ENCODE assay signal across 29 cellular contexts in genomic region chr10:69902835-69903535, GRCh38.
A peak's percentile ranks its signal among the peaks of the same experiment; 100 is the strongest.
DNase-seq lines count a peak whose midpoint lies in the region; ATAC-seq, FAIRE-seq and TF ChIP-seq lines count a peak whose summit lies in the region.
"Had no signal": no experiment of that assay in that cellular context is flagged by ENCODE, and none has a peak within 500 bp of the region (broad histone marks: within the 10 kb centered on the region; RNA-seq: fewer than 3 reads in every experiment).

No MANE protein-coding gene starts in this region.

- no peaks in the 10 kb centered on the region for H4K20me1 ChIP-seq in H9 (ENCODE audit: control insufficient read depth, insufficient read depth, insufficient read length)

- H3K4me1 Mint-ChIP-seq in H9 (peaks cover 37 to 41% of the 10 kb centered on the region in 2 experiments), WTC11 (peaks cover 33% of the 10 kb centered on the region)
- no peaks in the 10 kb centered on the region for H3K4me1 Mint-ChIP-seq in CD4-positive, alpha-beta T cell (ENCODE audit: low read depth)
- H3K4me1 Mint-ChIP-seq: activated naive CD8-positive, alpha-beta T cell treated with anti-CD3 and anti-CD28 coated beads, Interleukin-2, amount 10 ng/mL, durations not matched to agents 7 days and 5 days; immature natural killer cell; stimulated activated naive CD8-positive, alpha-beta T cell treated with anti-CD3 and anti-CD28 coated beads, Interleukin-15, amount 100 ng/mL, for 72 hours had no signal

- H3K36me3 Mint-ChIP-seq in H9 (ENCODE audit: insufficient read depth in 1 of 3, low read depth in 3 of 3), result peaks cover 0 to 4% (median 0%) of the 10 kb centered on the region in 3 experiments; a peak in 3 of 7 replicates
- no peaks in the 10 kb centered on the region for H3K36me3 Mint-ChIP-seq in WTC11
- no peaks in the 10 kb centered on the region for H3K36me3 Mint-ChIP-seq in CD4-positive, alpha-beta T cell (ENCODE audit: low read depth)
- H3K36me3 Mint-ChIP-seq: activated naive CD8-positive, alpha-beta T cell treated with anti-CD3 and anti-CD28 coated beads, Interleukin-2, amount 10 ng/mL, durations not matched to agents 7 days and 5 days; brain; IgD-negative memory B cell; natural killer cell treated with Interleukin-12 subunit alpha and Interleukin-12 subunit beta and Interleukin-15 and Interleukin-18, amount 100 ng/mL, for 72 hours had no signal

- no CpG with 5 or more reads among the region's 7 CpGs for WGBS in H9 (ENCODE audit: extremely low coverage, insufficient read length, low lambda C conversion rate)
- WGBS in small intestine, 3 donors, result 35 to 61% (median 53%) methylated on average over 7 of the region's 7 CpGs

- no peak overlapping the region for H3K27ac Mint-ChIP-seq in H9
- H3K27ac Mint-ChIP-seq in WTC11, result no peak overlapping the region
- no peak overlapping the region for H3K27ac Mint-ChIP-seq in CD4-positive, alpha-beta T cell
- H3K27ac Mint-ChIP-seq: activated naive CD8-positive, alpha-beta T cell treated with anti-CD3 and anti-CD28 coated beads, Interleukin-2, amount 10 ng/mL, durations not matched to agents 7 days and 5 days; activated T-helper 2 cell treated with anti-CD3 and anti-CD28 coated beads, Interferon-gamma antibody, Interleukin-2, Interleukin-4, amounts not matched to agents 10 μg/mL and 5 μg/mL and 100 μg/mL, durations not matched to agents 14 hours and 24 hours and 36 hours; IgD-negative memory B cell; natural killer cell treated with Interleukin-12 subunit alpha and Interleukin-12 subunit beta and Interleukin-15 and Interleukin-18, amount 100 ng/mL, for 72 hours; T-helper 1 cell treated with Interleukin-12 subunit alpha and Interleukin-12 subunit beta and Interleukin-4 antibody, amounts not matched to agents 30 μg/mL and 1 μg/mL, for 36 hours had no signal

- ATAC-seq in left lobe of liver, result peak; percentile 84
- ATAC-seq in WTC11, result no peak
- ATAC-seq in CD4-positive, alpha-beta T cell (ENCODE audit: poor library complexity), result no peak
- ATAC-seq in GM21529 (IDR thresholded peaks at IDR 0.05; ENCODE audit: unreplicated experiment), result no peak
- ATAC-seq: natural killer cell treated with Interleukin-12 subunit alpha and Interleukin-12 subunit beta and Interleukin-15 and Interleukin-18, amount 100 ng/mL, for 72 hours; stimulated activated naive CD8-positive, alpha-beta T cell treated with anti-CD3 and anti-CD28 coated beads, Interleukin-15, amount 100 ng/mL, for 72 hours had no signal

- H3K18ac ChIP-seq in H9 (ENCODE audit: insufficient read length, low read depth, low read length), result no peak overlapping the region

- no peak overlapping the region for H3K14ac ChIP-seq in H9 (ENCODE audit: insufficient read depth, low read length)

- POLR2A ChIA-PET in WTC11 (lab: Charles Lee), result no interaction called here
- POLR2A ChIA-PET in CD4-positive, alpha-beta T cell (lab: Charles Lee), result no interaction called here

- CTCF ChIA-PET in WTC11 (lab: Charles Lee), result interaction anchor here (0.7 to 4.5 kb wide), 3 partner anchors 11 to 56 kb away, joined by 3 to 126 read pairs (median 25); no protein-coding TSS in a partner anchor
- CTCF ChIA-PET in CD4-positive, alpha-beta T cell (lab: Charles Lee), result no interaction called here

- H3K27me3 ChIP-seq in H9 (ENCODE audit: insufficient read depth, low read length) (no peaks in the 10 kb centered on the region), small intestine (ENCODE audit: control insufficient read depth in 2 of 2, insufficient read depth in 2 of 2, low read length in 2 of 2) (no peaks in the 10 kb centered on the region)
- H3K27me3 ChIP-seq in CD4-positive, alpha-beta T cell (ENCODE audit: control insufficient read depth, insufficient read depth, low read length), result no peaks in the 10 kb centered on the region
- H3K27me3 ChIP-seq: SJCRH30, vagina had no signal

- H3K9me3 ChIP-seq in H9 (ENCODE audit: control insufficient read depth, low read depth, low read length), result no peaks in the 10 kb centered on the region
- no peaks in the 10 kb centered on the region for H3K9me3 ChIP-seq in small intestine (ENCODE audit: control insufficient read depth, low read depth)
- H3K9me3 ChIP-seq in CD4-positive, alpha-beta T cell (ENCODE audit: control insufficient read depth, low read length), result no peaks in the 10 kb centered on the region
- H3K9me3 ChIP-seq: SJCRH30, vagina had no signal

- H3K56ac ChIP-seq in H9 (ENCODE audit: insufficient read length, low read depth, low read length), result no peak overlapping the region

- H2BK15ac ChIP-seq in H9 (ENCODE audit: low read depth, low read length), result no peak overlapping the region

- intact Hi-C loops in CD4-positive, alpha-beta T cell (cut with DNase I, micrococcal nuclease), result no loop called here

- no peak overlapping the region for H3K23ac ChIP-seq in H9 (ENCODE audit: insufficient read length, low read depth, low read length)

- peaks cover 5% of the 10 kb centered on the region for H3K4me1 ChIP-seq in H9 (ENCODE audit: insufficient read depth, low read length)
- H3K4me1 ChIP-seq in small intestine (ENCODE audit: control insufficient read depth in 2 of 2, insufficient read depth in 1 of 2, low read depth in 1 of 2, low read length in 1 of 2), result peaks cover 0 to 3% of the 10 kb centered on the region in 2 donors
- H3K4me1 ChIP-seq: SJCRH30 had no signal

- no peak overlapping the region for H3K9ac ChIP-seq in H9 (ENCODE audit: extremely low read depth, insufficient read length, low read length)

- no peak overlapping the region for H2BK20ac ChIP-seq in H9 (ENCODE audit: low read depth, low read length, poor library complexity, severe bottlenecking)

- H4K8ac ChIP-seq in H9 (replicated peaks; ENCODE audit: insufficient read length, low read depth, low read length), result no peak overlapping the region

- TF ChIP-seq CTCF in H9 (conservative IDR thresholded peaks at IDR 0.05) (no peak), VCaP (conservative IDR thresholded peaks at IDR 0.05) (no peak), WTC11 (IDR thresholded peaks at IDR 0.05) (no peak)
- TF ChIP-seq CTCF in CD4-positive, alpha-beta T cell (IDR thresholded peaks at IDR 0.05), result no peak

- no peak overlapping the region for H3K4me3 Mint-ChIP-seq in H9
- H3K4me3 Mint-ChIP-seq in WTC11, result no peak overlapping the region
- H3K4me3 Mint-ChIP-seq in CD4-positive, alpha-beta T cell, result no peak overlapping the region
- H3K4me3 Mint-ChIP-seq: activated naive CD8-positive, alpha-beta T cell treated with anti-CD3 and anti-CD28 coated beads, Interleukin-2, amount 10 ng/mL, durations not matched to agents 7 days and 5 days; brain; immature natural killer cell; natural killer cell treated with Interleukin-12 subunit alpha and Interleukin-12 subunit beta and Interleukin-15 and Interleukin-18, amount 100 ng/mL, for 72 hours; stimulated activated naive CD8-positive, alpha-beta T cell treated with anti-CD3 and anti-CD28 coated beads, Interleukin-15, amount 100 ng/mL, for 72 hours; T-helper 1 cell treated with Interleukin-12 subunit alpha and Interleukin-12 subunit beta and Interleukin-4 antibody, amounts not matched to agents 30 μg/mL and 1 μg/mL, for 36 hours had no signal

- FAIRE-seq in small intestine (lab: Jason Lieb, UNC) (no peak), GM12891 (lab: Jason Lieb, UNC) (no peak)

- DNase-seq in H9 (no peak), left lobe of liver (ENCODE audit: low spot score) (peak; percentile 97), small intestine (peak; percentile 78), WTC11 (ENCODE audit: low spot score) (no peak), GM12891 (ENCODE audit: insufficient read length, low spot score) (no peak)
- DNase-seq in CD4-positive, alpha-beta T cell, result no peak
- DNase-seq: activated CD8-positive, alpha-beta memory T cell treated with anti-CD3 and anti-CD28 coated beads, Interleukin-2, amount 50 U/mL, for 4 hours; activated naive CD8-positive, alpha-beta T cell treated with anti-CD3 and anti-CD28 coated beads, Interleukin-2, amount 10 ng/mL, durations not matched to agents 7 days and 5 days; dermis blood vessel endothelial cell; GF-D8; immature natural killer cell; mammary epithelial cell; MM.1S; NCI-H146; NCI-H2171 treated with DMSO at 0.1 percent for 48 hours; NCI-H526; SJCRH30; stimulated activated CD4-positive, alpha-beta T cell treated with anti-CD3 and anti-CD28 coated beads, Interleukin-4, amount 100 ng/mL, for 24 hours; stimulated activated naive CD8-positive, alpha-beta T cell treated with anti-CD3 and anti-CD28 coated beads, Interleukin-15, amount 100 ng/mL, for 72 hours had no signal

- peak overlapping the region; percentile 16 for H4K91ac ChIP-seq in H9 (ENCODE audit: insufficient read length, low read depth, low read length)

- H3K4me2 ChIP-seq in H9 (ENCODE audit: insufficient read depth, insufficient read length, low read length), result no peak overlapping the region

- no peak overlapping the region for H2BK5ac ChIP-seq in H9 (ENCODE audit: insufficient read length, low read length)

- H3K36me3 ChIP-seq in small intestine (ENCODE audit: control insufficient read depth in 2 of 2, insufficient read depth in 2 of 2, low read length in 2 of 2), result no peaks in the 10 kb centered on the region
- H3K36me3 ChIP-seq: SJCRH30, vagina had no signal

- no peak for TF ChIP-seq POLR2A in GM12891 (IDR thresholded peaks at IDR 0.05; ENCODE audit: low read depth, low read length)

- H2BK12ac ChIP-seq in H9 (ENCODE audit: insufficient read length, low read depth, low read length), result no peak overlapping the region

- H2AK5ac ChIP-seq in H9 (ENCODE audit: insufficient read length, low read length), result no peak overlapping the region

- no peak overlapping the region for H2BK120ac ChIP-seq in H9 (ENCODE audit: low read depth, low read length, poor library complexity, severe bottlenecking)

- H4K5ac ChIP-seq in H9 (ENCODE audit: insufficient read length, low read depth, low read length), result no peak overlapping the region

- no peak overlapping the region for H3T11ph ChIP-seq in H9 (ENCODE audit: low read length)

- no peaks in the 10 kb centered on the region for H3K23me2 ChIP-seq in H9 (ENCODE audit: insufficient read length, low read depth, low read length, poor library complexity, severe bottlenecking)

- no peak overlapping the region for H3K27ac ChIP-seq in H9 (ENCODE audit: insufficient read length, low read depth, low read length)
- H3K27ac ChIP-seq in VCaP, result peak overlapping the region; percentile 38; the same call in 1 of the 2 replicates
- no peak overlapping the region for H3K27ac ChIP-seq in small intestine (ENCODE audit: low read depth in 1 of 2, low read length in 1 of 2)
- no peak overlapping the region for H3K27ac ChIP-seq in CD4-positive, alpha-beta T cell (ENCODE audit: low read depth, low read length)
- H3K27ac ChIP-seq: C4-2B, SJCRH30, skin epidermis had no signal

- H2AFZ ChIP-seq in H9 (ENCODE audit: low read length), result no peak overlapping the region

- H3K79me2 ChIP-seq in H9 (ENCODE audit: insufficient read depth, low read length), result no peaks in the 10 kb centered on the region

- H3K4me3 ChIP-seq in small intestine (ENCODE audit: low read depth in 1 of 2, low read length in 2 of 2), result no peak overlapping the region
- H3K4me3 ChIP-seq: SJCRH30, skin epidermis, vagina had no signal

- no peak overlapping the region for H3K4ac ChIP-seq in H9 (ENCODE audit: low read depth, low read length)

- H3K27me3 Mint-ChIP-seq in H9 (ENCODE audit: low read depth) (peaks cover 10% of the 10 kb centered on the region), WTC11 (ENCODE audit: low read depth) (peaks cover 3% of the 10 kb centered on the region)
- peaks cover 5% of the 10 kb centered on the region for H3K27me3 Mint-ChIP-seq in CD4-positive, alpha-beta T cell
- H3K27me3 Mint-ChIP-seq: activated naive CD8-positive, alpha-beta T cell treated with anti-CD3 and anti-CD28 coated beads, Interleukin-2, amount 10 ng/mL, durations not matched to agents 7 days and 5 days; natural killer cell treated with Interleukin-12 subunit alpha and Interleukin-12 subunit beta and Interleukin-15 and Interleukin-18, amount 100 ng/mL, for 72 hours had no signal

- H3K9me3 Mint-ChIP-seq in H9 (no peaks in the 10 kb centered on the region), WTC11 (no peaks in the 10 kb centered on the region)
- H3K9me3 Mint-ChIP-seq in CD4-positive, alpha-beta T cell, result no peaks in the 10 kb centered on the region
- H3K9me3 Mint-ChIP-seq: activated naive CD8-positive, alpha-beta T cell treated with anti-CD3 and anti-CD28 coated beads, Interleukin-2, amount 10 ng/mL, durations not matched to agents 7 days and 5 days; activated T-helper 2 cell treated with anti-CD3 and anti-CD28 coated beads, Interferon-gamma antibody, Interleukin-2, Interleukin-4, amounts not matched to agents 10 μg/mL and 5 μg/mL and 100 μg/mL, durations not matched to agents 14 hours and 24 hours and 36 hours; brain; immature natural killer cell; natural killer cell treated with Interleukin-12 subunit alpha and Interleukin-12 subunit beta and Interleukin-15 and Interleukin-18, amount 100 ng/mL, for 72 hours; stimulated activated naive CD8-positive, alpha-beta T cell treated with anti-CD3 and anti-CD28 coated beads, Interleukin-15, amount 100 ng/mL, for 72 hours; T-helper 1 cell treated with Interleukin-12 subunit alpha and Interleukin-12 subunit beta and Interleukin-4 antibody, amounts not matched to agents 30 μg/mL and 1 μg/mL, for 36 hours had no signal

- no peaks in the 10 kb centered on the region for H3K79me1 ChIP-seq in H9 (ENCODE audit: insufficient read depth, low read depth, low read length, poor library complexity, severe bottlenecking)

Comparison
In these comparisons a context has a peak if more than half of its experiments do, and no peak if none do; other contexts are left out.
1. DNase-seq: peak in left lobe of liver (single experiment) and small intestine (single experiment); none in H9 (single experiment), WTC11 (single experiment), CD4-positive, alpha-beta T cell (0 of 10) and GM12891 (single experiment).